ENCODE assay signal across 1 cellular context in the genomic region with DNA sequence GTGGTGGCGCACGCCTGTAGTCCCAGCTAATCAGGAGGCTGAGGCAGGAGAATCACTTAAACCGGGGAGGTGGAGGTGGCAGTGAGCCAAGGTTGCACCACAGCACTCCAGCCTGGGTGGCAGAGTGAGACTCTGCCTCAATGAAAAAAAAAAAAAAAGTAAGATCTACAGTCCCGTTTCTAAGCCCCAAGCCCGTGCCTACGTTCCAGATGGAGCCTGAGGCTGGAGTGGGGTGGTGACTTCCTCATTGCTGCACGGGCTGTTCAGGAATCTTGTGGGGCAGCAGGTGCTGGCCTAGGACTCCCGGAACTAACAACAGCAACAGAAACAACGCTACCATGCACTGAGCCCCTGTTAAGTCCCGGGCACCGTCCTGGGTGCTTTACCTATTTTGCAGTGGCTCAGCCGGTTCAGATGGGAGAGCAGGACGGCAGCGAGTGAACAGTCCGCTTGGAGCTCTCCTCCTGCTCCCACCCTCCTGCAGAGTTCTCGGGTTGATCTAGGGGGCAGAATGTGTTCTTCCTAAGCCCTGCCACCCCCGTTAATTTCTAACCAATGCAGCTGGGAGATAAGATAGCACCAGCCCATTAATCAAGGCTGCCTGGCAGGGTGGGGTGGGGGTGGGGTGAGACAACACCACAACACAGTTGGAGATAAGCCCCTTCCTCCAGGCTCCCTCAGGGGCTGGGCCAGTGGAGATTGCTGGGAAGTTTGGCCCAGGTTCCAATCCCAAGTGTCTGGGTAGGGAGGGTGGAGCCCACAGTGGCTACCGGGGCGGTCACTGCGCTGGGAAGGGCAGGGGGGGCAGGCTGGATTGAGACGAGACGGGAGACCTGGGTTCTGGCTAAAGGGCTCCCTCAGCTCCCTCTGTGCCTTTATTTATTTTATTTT.
TF ChIP-seq lines count a peak whose summit lies in the region.

No MANE protein-coding gene starts in this region.

TF ChIP-seq in liver, 16 proteins besides CTCF, POLR2A, EP300 and RAD21 (continued from another document):
- TF ChIP-seq, protein P1, sequence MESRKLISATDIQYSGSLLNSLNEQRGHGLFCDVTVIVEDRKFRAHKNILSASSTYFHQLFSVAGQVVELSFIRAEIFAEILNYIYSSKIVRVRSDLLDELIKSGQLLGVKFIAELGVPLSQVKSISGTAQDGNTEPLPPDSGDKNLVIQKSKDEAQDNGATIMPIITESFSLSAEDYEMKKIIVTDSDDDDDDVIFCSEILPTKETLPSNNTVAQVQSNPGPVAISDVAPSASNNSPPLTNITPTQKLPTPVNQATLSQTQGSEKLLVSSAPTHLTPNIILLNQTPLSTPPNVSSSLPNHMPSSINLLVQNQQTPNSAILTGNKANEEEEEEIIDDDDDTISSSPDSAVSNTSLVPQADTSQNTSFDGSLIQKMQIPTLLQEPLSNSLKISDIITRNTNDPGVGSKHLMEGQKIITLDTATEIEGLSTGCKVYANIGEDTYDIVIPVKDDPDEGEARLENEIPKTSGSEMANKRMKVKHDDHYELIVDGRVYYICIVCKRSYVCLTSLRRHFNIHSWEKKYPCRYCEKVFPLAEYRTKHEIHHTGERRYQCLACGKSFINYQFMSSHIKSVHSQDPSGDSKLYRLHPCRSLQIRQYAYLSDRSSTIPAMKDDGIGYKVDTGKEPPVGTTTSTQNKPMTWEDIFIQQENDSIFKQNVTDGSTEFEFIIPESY (IDR thresholded peaks at IDR 0.05), result no peak
- TF ChIP-seq FOXA2 (IDR thresholded peaks at IDR 0.05) (no peak), TAF1 (conservative IDR thresholded peaks at IDR 0.05) (no peak), FOXA1 (IDR thresholded peaks at IDR 0.05) (no peak)
- TF ChIP-seq, protein P2, sequence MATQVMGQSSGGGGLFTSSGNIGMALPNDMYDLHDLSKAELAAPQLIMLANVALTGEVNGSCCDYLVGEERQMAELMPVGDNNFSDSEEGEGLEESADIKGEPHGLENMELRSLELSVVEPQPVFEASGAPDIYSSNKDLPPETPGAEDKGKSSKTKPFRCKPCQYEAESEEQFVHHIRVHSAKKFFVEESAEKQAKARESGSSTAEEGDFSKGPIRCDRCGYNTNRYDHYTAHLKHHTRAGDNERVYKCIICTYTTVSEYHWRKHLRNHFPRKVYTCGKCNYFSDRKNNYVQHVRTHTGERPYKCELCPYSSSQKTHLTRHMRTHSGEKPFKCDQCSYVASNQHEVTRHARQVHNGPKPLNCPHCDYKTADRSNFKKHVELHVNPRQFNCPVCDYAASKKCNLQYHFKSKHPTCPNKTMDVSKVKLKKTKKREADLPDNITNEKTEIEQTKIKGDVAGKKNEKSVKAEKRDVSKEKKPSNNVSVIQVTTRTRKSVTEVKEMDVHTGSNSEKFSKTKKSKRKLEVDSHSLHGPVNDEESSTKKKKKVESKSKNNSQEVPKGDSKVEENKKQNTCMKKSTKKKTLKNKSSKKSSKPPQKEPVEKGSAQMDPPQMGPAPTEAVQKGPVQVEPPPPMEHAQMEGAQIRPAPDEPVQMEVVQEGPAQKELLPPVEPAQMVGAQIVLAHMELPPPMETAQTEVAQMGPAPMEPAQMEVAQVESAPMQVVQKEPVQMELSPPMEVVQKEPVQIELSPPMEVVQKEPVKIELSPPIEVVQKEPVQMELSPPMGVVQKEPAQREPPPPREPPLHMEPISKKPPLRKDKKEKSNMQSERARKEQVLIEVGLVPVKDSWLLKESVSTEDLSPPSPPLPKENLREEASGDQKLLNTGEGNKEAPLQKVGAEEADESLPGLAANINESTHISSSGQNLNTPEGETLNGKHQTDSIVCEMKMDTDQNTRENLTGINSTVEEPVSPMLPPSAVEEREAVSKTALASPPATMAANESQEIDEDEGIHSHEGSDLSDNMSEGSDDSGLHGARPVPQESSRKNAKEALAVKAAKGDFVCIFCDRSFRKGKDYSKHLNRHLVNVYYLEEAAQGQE (IDR thresholded peaks at IDR 0.05), result no peak
